Comparison of ENCODE assay signal across 1 cellular context in the genomic region with DNA sequence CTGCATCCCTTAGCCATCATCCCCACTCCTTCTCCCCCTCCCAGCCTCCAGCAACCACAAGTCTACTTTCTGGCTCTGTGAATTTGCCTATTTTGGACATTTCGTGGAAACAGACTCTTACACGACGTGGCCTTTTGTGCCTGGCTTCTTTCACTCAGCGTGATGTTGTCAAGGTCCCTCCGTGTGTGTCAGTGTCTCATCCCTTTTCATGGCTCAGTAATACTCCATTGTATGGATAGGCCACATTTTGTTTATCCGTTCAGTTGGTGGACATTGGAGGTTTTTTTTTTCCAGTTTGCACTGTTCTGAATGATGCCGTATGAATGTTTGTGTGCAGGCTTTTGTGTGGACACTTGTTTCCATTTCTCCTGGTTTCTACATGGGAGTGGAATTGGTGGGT.
TF ChIP-seq lines count a peak whose summit lies in the region.

No MANE protein-coding gene starts in this region.

TF ChIP-seq in WTC11, 78 proteins besides CTCF, POLR2A, EP300 and RAD21 (continued from another document):
- TF ChIP-seq, protein P1, sequence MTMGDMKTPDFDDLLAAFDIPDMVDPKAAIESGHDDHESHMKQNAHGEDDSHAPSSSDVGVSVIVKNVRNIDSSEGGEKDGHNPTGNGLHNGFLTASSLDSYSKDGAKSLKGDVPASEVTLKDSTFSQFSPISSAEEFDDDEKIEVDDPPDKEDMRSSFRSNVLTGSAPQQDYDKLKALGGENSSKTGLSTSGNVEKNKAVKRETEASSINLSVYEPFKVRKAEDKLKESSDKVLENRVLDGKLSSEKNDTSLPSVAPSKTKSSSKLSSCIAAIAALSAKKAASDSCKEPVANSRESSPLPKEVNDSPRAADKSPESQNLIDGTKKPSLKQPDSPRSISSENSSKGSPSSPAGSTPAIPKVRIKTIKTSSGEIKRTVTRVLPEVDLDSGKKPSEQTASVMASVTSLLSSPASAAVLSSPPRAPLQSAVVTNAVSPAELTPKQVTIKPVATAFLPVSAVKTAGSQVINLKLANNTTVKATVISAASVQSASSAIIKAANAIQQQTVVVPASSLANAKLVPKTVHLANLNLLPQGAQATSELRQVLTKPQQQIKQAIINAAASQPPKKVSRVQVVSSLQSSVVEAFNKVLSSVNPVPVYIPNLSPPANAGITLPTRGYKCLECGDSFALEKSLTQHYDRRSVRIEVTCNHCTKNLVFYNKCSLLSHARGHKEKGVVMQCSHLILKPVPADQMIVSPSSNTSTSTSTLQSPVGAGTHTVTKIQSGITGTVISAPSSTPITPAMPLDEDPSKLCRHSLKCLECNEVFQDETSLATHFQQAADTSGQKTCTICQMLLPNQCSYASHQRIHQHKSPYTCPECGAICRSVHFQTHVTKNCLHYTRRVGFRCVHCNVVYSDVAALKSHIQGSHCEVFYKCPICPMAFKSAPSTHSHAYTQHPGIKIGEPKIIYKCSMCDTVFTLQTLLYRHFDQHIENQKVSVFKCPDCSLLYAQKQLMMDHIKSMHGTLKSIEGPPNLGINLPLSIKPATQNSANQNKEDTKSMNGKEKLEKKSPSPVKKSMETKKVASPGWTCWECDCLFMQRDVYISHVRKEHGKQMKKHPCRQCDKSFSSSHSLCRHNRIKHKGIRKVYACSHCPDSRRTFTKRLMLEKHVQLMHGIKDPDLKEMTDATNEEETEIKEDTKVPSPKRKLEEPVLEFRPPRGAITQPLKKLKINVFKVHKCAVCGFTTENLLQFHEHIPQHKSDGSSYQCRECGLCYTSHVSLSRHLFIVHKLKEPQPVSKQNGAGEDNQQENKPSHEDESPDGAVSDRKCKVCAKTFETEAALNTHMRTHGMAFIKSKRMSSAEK (CRISPR knock-in tag; IDR thresholded peaks at IDR 0.05; ENCODE audit: borderline replicate concordance): no peak
- TF ChIP-seq, protein P2, sequence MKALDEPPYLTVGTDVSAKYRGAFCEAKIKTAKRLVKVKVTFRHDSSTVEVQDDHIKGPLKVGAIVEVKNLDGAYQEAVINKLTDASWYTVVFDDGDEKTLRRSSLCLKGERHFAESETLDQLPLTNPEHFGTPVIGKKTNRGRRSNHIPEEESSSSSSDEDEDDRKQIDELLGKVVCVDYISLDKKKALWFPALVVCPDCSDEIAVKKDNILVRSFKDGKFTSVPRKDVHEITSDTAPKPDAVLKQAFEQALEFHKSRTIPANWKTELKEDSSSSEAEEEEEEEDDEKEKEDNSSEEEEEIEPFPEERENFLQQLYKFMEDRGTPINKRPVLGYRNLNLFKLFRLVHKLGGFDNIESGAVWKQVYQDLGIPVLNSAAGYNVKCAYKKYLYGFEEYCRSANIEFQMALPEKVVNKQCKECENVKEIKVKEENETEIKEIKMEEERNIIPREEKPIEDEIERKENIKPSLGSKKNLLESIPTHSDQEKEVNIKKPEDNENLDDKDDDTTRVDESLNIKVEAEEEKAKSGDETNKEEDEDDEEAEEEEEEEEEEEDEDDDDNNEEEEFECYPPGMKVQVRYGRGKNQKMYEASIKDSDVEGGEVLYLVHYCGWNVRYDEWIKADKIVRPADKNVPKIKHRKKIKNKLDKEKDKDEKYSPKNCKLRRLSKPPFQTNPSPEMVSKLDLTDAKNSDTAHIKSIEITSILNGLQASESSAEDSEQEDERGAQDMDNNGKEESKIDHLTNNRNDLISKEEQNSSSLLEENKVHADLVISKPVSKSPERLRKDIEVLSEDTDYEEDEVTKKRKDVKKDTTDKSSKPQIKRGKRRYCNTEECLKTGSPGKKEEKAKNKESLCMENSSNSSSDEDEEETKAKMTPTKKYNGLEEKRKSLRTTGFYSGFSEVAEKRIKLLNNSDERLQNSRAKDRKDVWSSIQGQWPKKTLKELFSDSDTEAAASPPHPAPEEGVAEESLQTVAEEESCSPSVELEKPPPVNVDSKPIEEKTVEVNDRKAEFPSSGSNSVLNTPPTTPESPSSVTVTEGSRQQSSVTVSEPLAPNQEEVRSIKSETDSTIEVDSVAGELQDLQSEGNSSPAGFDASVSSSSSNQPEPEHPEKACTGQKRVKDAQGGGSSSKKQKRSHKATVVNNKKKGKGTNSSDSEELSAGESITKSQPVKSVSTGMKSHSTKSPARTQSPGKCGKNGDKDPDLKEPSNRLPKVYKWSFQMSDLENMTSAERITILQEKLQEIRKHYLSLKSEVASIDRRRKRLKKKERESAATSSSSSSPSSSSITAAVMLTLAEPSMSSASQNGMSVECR (CRISPR knock-in tag; IDR thresholded peaks at IDR 0.05; ENCODE audit: borderline replicate concordance): no peak
- TF ChIP-seq, protein P3, sequence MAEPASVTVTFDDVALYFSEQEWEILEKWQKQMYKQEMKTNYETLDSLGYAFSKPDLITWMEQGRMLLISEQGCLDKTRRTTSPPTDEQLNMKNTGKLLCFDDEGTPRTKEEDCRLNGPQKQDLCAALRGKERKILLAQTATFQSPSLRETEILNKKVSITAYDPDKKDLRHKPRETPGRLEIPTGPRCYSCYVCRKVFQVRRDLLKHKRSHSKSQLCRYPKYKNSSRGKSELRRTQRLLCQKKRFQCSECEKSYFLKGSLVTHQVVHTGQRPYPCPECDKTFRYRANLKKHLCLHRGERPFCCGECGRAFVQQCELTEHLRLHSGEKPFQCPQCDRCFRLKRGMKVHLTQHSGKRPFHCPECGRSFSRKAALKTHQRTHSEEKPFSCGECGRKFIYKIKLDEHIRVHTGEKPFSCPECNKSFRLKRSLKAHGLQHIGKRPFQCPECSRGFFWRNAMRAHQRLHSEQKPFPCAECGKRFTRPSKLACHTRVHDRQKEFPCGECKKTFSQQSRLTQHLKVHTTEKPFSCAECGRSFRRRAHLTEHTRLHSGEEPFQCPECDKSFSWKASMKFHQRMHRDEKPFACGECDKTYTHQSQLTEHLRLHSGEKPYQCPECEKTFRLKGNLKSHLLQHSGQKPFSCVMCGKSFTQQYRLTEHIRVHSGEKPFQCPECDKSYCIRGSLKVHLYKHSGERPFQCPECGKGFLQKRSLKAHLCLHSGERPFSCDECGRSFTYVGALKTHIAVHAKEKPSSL (CRISPR knock-in tag; conservative IDR thresholded peaks at IDR 0.05): no peak
- TF ChIP-seq, protein P4, sequence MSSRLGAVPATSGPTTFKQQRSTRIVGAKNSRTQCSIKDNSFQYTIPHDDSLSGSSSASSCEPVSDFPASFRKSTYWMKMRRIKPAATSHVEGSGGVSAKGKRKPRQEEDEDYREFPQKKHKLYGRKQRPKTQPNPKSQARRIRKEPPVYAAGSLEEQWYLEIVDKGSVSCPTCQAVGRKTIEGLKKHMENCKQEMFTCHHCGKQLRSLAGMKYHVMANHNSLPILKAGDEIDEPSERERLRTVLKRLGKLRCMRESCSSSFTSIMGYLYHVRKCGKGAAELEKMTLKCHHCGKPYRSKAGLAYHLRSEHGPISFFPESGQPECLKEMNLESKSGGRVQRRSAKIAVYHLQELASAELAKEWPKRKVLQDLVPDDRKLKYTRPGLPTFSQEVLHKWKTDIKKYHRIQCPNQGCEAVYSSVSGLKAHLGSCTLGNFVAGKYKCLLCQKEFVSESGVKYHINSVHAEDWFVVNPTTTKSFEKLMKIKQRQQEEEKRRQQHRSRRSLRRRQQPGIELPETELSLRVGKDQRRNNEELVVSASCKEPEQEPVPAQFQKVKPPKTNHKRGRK (CRISPR knock-in tag; IDR thresholded peaks at IDR 0.05; ENCODE audit: borderline replicate concordance): no peak
- TF ChIP-seq, protein P5, sequence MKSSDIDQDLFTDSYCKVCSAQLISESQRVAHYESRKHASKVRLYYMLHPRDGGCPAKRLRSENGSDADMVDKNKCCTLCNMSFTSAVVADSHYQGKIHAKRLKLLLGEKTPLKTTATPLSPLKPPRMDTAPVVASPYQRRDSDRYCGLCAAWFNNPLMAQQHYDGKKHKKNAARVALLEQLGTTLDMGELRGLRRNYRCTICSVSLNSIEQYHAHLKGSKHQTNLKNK (CRISPR knock-in tag; IDR thresholded peaks at IDR 0.05): no peak
- TF ChIP-seq KAT7 (CRISPR knock-in tag; IDR thresholded peaks at IDR 0.05; ENCODE audit: borderline replicate concordance) (no peak), ZNF416 (CRISPR knock-in tag; IDR thresholded peaks at IDR 0.05) (no peak), SMAD4 (CRISPR knock-in tag; IDR thresholded peaks at IDR 0.05) (no peak)
- TF ChIP-seq, protein P6, sequence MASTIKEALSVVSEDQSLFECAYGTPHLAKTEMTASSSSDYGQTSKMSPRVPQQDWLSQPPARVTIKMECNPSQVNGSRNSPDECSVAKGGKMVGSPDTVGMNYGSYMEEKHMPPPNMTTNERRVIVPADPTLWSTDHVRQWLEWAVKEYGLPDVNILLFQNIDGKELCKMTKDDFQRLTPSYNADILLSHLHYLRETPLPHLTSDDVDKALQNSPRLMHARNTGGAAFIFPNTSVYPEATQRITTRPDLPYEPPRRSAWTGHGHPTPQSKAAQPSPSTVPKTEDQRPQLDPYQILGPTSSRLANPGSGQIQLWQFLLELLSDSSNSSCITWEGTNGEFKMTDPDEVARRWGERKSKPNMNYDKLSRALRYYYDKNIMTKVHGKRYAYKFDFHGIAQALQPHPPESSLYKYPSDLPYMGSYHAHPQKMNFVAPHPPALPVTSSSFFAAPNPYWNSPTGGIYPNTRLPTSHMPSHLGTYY (CRISPR knock-in tag; IDR thresholded peaks at IDR 0.05): no peak
